20 cellular contexts compared by ENCODE assay signal in the genomic region with DNA sequence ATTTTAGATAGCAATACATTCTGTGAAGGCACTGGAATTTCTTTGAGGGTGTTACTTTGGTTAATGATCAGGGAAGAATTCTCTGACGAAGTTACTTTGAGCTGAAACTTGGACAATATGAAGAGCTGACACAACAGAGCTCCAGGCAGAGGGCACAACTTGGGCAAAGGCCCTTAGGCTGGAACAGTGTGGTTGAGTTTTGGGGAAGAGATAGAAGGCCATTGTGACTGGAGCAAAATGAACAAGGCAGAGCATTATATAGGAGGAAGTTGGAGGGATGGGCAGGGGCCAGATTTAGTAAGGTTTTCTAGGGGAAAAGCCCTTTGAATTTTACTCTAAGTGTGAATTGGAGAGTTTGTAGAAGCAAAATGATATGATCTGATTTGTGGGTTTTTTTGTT.
"Had no signal": no experiment of that assay in that cellular context is flagged by ENCODE, and none has a peak within 500 bp of the region (broad histone marks: within the 10 kb centered on the region; RNA-seq: fewer than 3 reads in every experiment).

No MANE protein-coding gene starts in this region.

- DNase-seq: dermis blood vessel endothelial cell; dorsolateral prefrontal cortex; effector CD8-positive, alpha-beta T cell; effector memory CD8-positive, alpha-beta T cell; endodermal cell; foreskin keratinocyte; gastrocnemius medialis; glutamatergic neuron; head of caudate nucleus; heart right ventricle; hippocampal formation; left cardiac atrium; left lung; left ventricle myocardium superior; lower lobe of right lung; mesenchymal stem cell; mucosa of descending colon; naive B cell had no signal

- H3K27ac ChIP-seq: coronary artery, dorsolateral prefrontal cortex, esophagus muscularis mucosa, foreskin keratinocyte, gastrocnemius medialis, heart right ventricle, left lung, lower lobe of right lung had no signal
